25 cellular contexts compared by ENCODE assay signal in genomic region chr1:24043345-24044032, GRCh38.
DNase-seq lines count a peak whose midpoint lies in the region; ATAC-seq, FAIRE-seq and TF ChIP-seq lines count a peak whose summit lies in the region.
"Had no signal": no experiment of that assay in that cellular context is flagged by ENCODE, and none has a peak within 500 bp of the region (broad histone marks: within the 10 kb centered on the region; RNA-seq: fewer than 3 reads in every experiment).

No MANE protein-coding gene starts in this region.

- RAD21 ChIA-PET in GM12878 (lab: Charles Lee; ENCODE audit: unreplicated experiment) = interaction anchor here (0.8 to 1.7 kb wide), 3 partner anchors 40 to 112 kb away, joined by 3 to 8 read pairs (median 3); no protein-coding TSS in a partner anchor

- no peak for TF ChIP-seq POLR2A in GM12878 (IDR thresholded peaks at IDR 0.05; ENCODE audit: low read depth, low read length)

- TF ChIP-seq EP300 in GM12878 (IDR thresholded peaks at IDR 0.05; ENCODE audit: borderline replicate concordance in 1 of 2, control insufficient read depth in 1 of 2, low read depth in 2 of 2, low read length in 2 of 2) = no peak

- peak; percentile 2 for DNase-seq in H7
- DNase-seq in NCI-H2107 (lab: John Stamatoyannopoulos, UW) = peak; percentile 62
- DNase-seq in GM12878 (ENCODE audit: low read depth, low spot score) = no peak
- DNase-seq in endothelial cell (ENCODE audit: low spot score) = no peak
- DNase-seq: activated CD8-positive, alpha-beta T cell treated with anti-CD3 and anti-CD28 coated beads, Interleukin-2, amount 10 ng/mL, durations not matched to agents 7 days and 5 days; aorta; CD4-positive, alpha-beta memory T cell; colonic mucosa; effector memory CD8-positive, alpha-beta T cell; kidney; lower lobe of right lung; NCI-H1105; NCI-H446; SK-N-SH; stimulated activated CD4-positive, alpha-beta T cell treated with anti-CD3 and anti-CD28 coated beads, Interleukin-4, amount 100 ng/mL, for 1 hour had no signal

- H2AFZ ChIP-seq in GM12878 (ENCODE audit: control insufficient read depth, low read depth, low read length) = no peak overlapping the region

- H3K27ac Mint-ChIP-seq in endothelial cell (ENCODE audit: unreplicated experiment) = no peak overlapping the region
- H3K27ac Mint-ChIP-seq: activated CD8-positive, alpha-beta T cell treated with anti-CD3 and anti-CD28 coated beads, Interleukin-2, amount 10 ng/mL, durations not matched to agents 7 days and 5 days; activated naive CD8-positive, alpha-beta T cell; activated T-helper 2 cell treated with anti-CD3 and anti-CD28 coated beads, Interferon-gamma antibody, Interleukin-2, Interleukin-4, amounts not matched to agents 10 μg/mL and 5 μg/mL and 100 μg/mL, durations not matched to agents 14 hours and 24 hours and 36 hours; effector memory CD8-positive, alpha-beta T cell; natural killer cell treated with Interleukin-12 subunit alpha and Interleukin-12 subunit beta and Interleukin-15 and Interleukin-18, amount 100 ng/mL, for 72 hours; T-helper 2 cell treated with Interferon-gamma antibody and Interleukin-4, amounts not matched to agents 5 μg/mL and 100 μg/mL, for 36 hours; type B pancreatic cell had no signal

- no peaks in the 10 kb centered on the region for H3K36me3 Mint-ChIP-seq in endothelial cell (ENCODE audit: low read depth, unreplicated experiment)
- H3K36me3 Mint-ChIP-seq: activated naive CD8-positive, alpha-beta T cell; CD4-positive, alpha-beta memory T cell; natural killer cell treated with Interleukin-12 subunit alpha and Interleukin-12 subunit beta and Interleukin-15 and Interleukin-18, amount 100 ng/mL, for 72 hours; type B pancreatic cell had no signal

- no peaks in the 10 kb centered on the region for H3K9me3 Mint-ChIP-seq in endothelial cell (ENCODE audit: unreplicated experiment)
- H3K9me3 Mint-ChIP-seq: activated T-helper 2 cell treated with anti-CD3 and anti-CD28 coated beads, Interferon-gamma antibody, Interleukin-2, Interleukin-4, amounts not matched to agents 10 μg/mL and 5 μg/mL and 100 μg/mL, durations not matched to agents 14 hours and 24 hours and 36 hours; CD4-positive, alpha-beta memory T cell; effector memory CD8-positive, alpha-beta T cell; natural killer cell treated with Interleukin-12 subunit alpha and Interleukin-12 subunit beta and Interleukin-15 and Interleukin-18, amount 100 ng/mL, for 72 hours; T-helper 2 cell treated with Interferon-gamma antibody and Interleukin-4, amounts not matched to agents 5 μg/mL and 100 μg/mL, for 36 hours; type B pancreatic cell had no signal

- in situ Hi-C loops in GM12878 (cut with MboI) = no loop called here

- no peaks in the 10 kb centered on the region for H3K9me3 ChIP-seq in GM12878 (replicated peaks; ENCODE audit: control insufficient read depth, insufficient read depth, low read length)
- H3K9me3 ChIP-seq: colonic mucosa, HAP-1, lower lobe of right lung, SK-N-SH had no signal

- H3K4me1 Mint-ChIP-seq in endothelial cell (ENCODE audit: unreplicated experiment) = no peaks in the 10 kb centered on the region
- H3K4me1 Mint-ChIP-seq: CD4-positive, alpha-beta memory T cell had no signal

- SMC1A ChIA-PET in GM12878 (lab: Charles Lee; ENCODE audit: uncharacterized antibody, unreplicated experiment) = interaction anchor here (1.1 to 1.7 kb wide), 6 partner anchors 15 to 120 kb away, joined by 3 to 5 read pairs (median 4); no protein-coding TSS in a partner anchor

- intact Hi-C loops in GM12878 (cut with micrococcal nuclease; ENCODE audit: unreplicated experiment) = no loop called here

- CTCF ChIA-PET in GM12878 (lab: Yijun Ruan, JAX) = interaction anchor here (0.6 kb wide), 1 partner anchor 15 kb away, joined by 3 read pairs; no protein-coding TSS in a partner anchor

- H3K4me3 ChIP-seq in H7 (ENCODE audit: insufficient read depth, low read depth, low read length) (no peak overlapping the region), GM12878 (no peak overlapping the region)
- H3K4me3 ChIP-seq: cardiac muscle cell, colonic mucosa, HAP-1, lower lobe of right lung had no signal

- H3K27me3 ChIP-seq in H7 (ENCODE audit: control insufficient read depth, insufficient read depth, low read length) = no peaks in the 10 kb centered on the region
- H3K27me3 ChIP-seq in GM12878 (replicated peaks in 1 of 2; ENCODE audit: control insufficient read depth in 2 of 2, insufficient read depth in 2 of 2, low read length in 1 of 2) = no peaks in the 10 kb centered on the region
- H3K27me3 ChIP-seq: cardiac muscle cell, colonic mucosa had no signal

- H3K36me3 ChIP-seq in H7 (replicated peaks; ENCODE audit: control insufficient read depth, insufficient read depth, low read length) (no peaks in the 10 kb centered on the region), GM12878 (ENCODE audit: control insufficient read depth in 2 of 2, insufficient read depth in 2 of 2, low read length in 1 of 2) (no peaks in the 10 kb centered on the region)
- H3K36me3 ChIP-seq: cardiac muscle cell, colonic mucosa, HAP-1, lower lobe of right lung had no signal

- TF ChIP-seq CTCF in GM12878 (IDR thresholded peaks at IDR 0.05 in 2 of 3, conservative IDR thresholded peaks at IDR 0.05 in 1 of 3; ENCODE audit: control insufficient read depth in 2 of 3, extremely low read depth in 1 of 3, insufficient read depth in 1 of 3, low read depth in 3 of 3, low read length in 3 of 3) (no peak), endothelial cell (IDR thresholded peaks at IDR 0.05; ENCODE audit: unreplicated experiment) (no peak)

- H3K4me1 ChIP-seq in GM12878 (ENCODE audit: control insufficient read depth, insufficient read depth, low read length) = no peaks in the 10 kb centered on the region
- H3K4me1 ChIP-seq: colonic mucosa had no signal

- no TSS peak for BruUV-seq in GM12878 (replicated peaks; lab: Mats Ljungman, UMichigan)

- peaks cover 1% of the 10 kb centered on the region for H3K27me3 Mint-ChIP-seq in endothelial cell (ENCODE audit: unreplicated experiment)
- H3K27me3 Mint-ChIP-seq: type B pancreatic cell had no signal

- H4K20me1 ChIP-seq in GM12878 (ENCODE audit: control insufficient read depth, insufficient read depth) = no peaks in the 10 kb centered on the region

- no peak overlapping the region for H3K4me3 Mint-ChIP-seq in endothelial cell (ENCODE audit: unreplicated experiment)
- H3K4me3 Mint-ChIP-seq: activated CD8-positive, alpha-beta T cell treated with anti-CD3 and anti-CD28 coated beads, Interleukin-2, amount 10 ng/mL, durations not matched to agents 7 days and 5 days; activated naive CD8-positive, alpha-beta T cell; CD4-positive, alpha-beta memory T cell; effector memory CD8-positive, alpha-beta T cell; natural killer cell treated with Interleukin-12 subunit alpha and Interleukin-12 subunit beta and Interleukin-15 and Interleukin-18, amount 100 ng/mL, for 72 hours; T-helper 2 cell treated with Interferon-gamma antibody and Interleukin-4, amounts not matched to agents 5 μg/mL and 100 μg/mL, for 36 hours; type B pancreatic cell had no signal

- POLR2A ChIA-PET in GM12878 (lab: Charles Lee) = interaction anchor here (0.6 to 1.0 kb wide), 3 partner anchors 32 to 278 kb away, joined by 3 read pairs; no protein-coding TSS in a partner anchor

- FAIRE-seq in GM12878 (lab: Jason Lieb, UNC) = no peak
- FAIRE-seq: kidney had no signal

- H3K27ac ChIP-seq in GM12878 (ENCODE audit: control insufficient read depth, insufficient read depth) = no peak overlapping the region
- H3K27ac ChIP-seq: cardiac muscle cell, colonic mucosa, lower lobe of right lung had no signal

- no peak for TF ChIP-seq RAD21 in GM12878 (IDR thresholded peaks at IDR 0.05; ENCODE audit: insufficient read depth, low read depth, low read length)

- no peak overlapping the region for H3K9ac ChIP-seq in GM12878 (ENCODE audit: control insufficient read depth, insufficient read depth, low read length)
- H3K9ac ChIP-seq: SK-N-SH had no signal

- H3K79me2 ChIP-seq in GM12878 (ENCODE audit: control insufficient read depth, insufficient read depth, low read length) = no peaks in the 10 kb centered on the region

- WGBS in GM12878 (ENCODE audit: insufficient coverage, insufficient replicate concordance, low lambda C conversion rate, missing lambda C conversion rate) = 29% methylated on average over 1 of the region's 1 CpG

- ATAC-seq in GM12878 (peak; percentile 65), GM19463 (IDR thresholded peaks at IDR 0.05; ENCODE audit: unreplicated experiment) (no peak), HG03432 (IDR thresholded peaks at IDR 0.05; ENCODE audit: unreplicated experiment) (no peak), HG03025 (IDR thresholded peaks at IDR 0.05; ENCODE audit: low FRiP score, unreplicated experiment) (no peak)
- ATAC-seq: activated CD8-positive, alpha-beta T cell treated with anti-CD3 and anti-CD28 coated beads, Interleukin-2, amount 10 ng/mL, durations not matched to agents 7 days and 5 days; effector memory CD8-positive, alpha-beta T cell; lower lobe of right lung; natural killer cell treated with Interleukin-12 subunit alpha and Interleukin-12 subunit beta and Interleukin-15 and Interleukin-18, amount 100 ng/mL, for 72 hours had no signal

- H3K4me2 ChIP-seq in GM12878 (ENCODE audit: control insufficient read depth, insufficient read depth) = no peak overlapping the region
- H3K4me2 ChIP-seq: SK-N-SH had no signal

TF ChIP-seq in GM12878, 131 proteins besides CTCF, POLR2A, EP300 and RAD21 (continues in another document):
- TF ChIP-seq MEF2B (IDR thresholded peaks at IDR 0.05; ENCODE audit: partially characterized antibody, poor library complexity, severe bottlenecking) (peak; percentile 22), ETV6 (conservative IDR thresholded peaks at IDR 0.05 in 1 of 2, IDR thresholded peaks at IDR 0.05 in 1 of 2; ENCODE audit: borderline replicate concordance in 1 of 2, low read depth in 1 of 2) (no peak), CHD1 (IDR thresholded peaks at IDR 0.05; ENCODE audit: low read depth, low read length) (no peak), E2F8 (IDR thresholded peaks at IDR 0.05; ENCODE audit: low read depth, partially characterized antibody) (no peak)

Comparison
In these comparisons a context has a peak if more than half of its experiments do, and no peak if none do; other contexts are left out.
1. DNase-seq: peak in H7 (single experiment) and NCI-H2107 (single experiment); none in GM12878 (single experiment) and endothelial cell (single experiment).